Comparison of ENCODE assay signal across 17 cellular contexts in genomic region chr22:41315586-41315985, GRCh38. TPM values are rescaled to one million over a fixed set of nuclear protein-coding genes. Genes with fewer than 3 reads are reported as not detected.
DNase-seq lines count a peak whose midpoint lies in the region; ATAC-seq and TF ChIP-seq lines count a peak whose summit lies in the region.
"Had no signal": no experiment of that assay in that cellular context is flagged by ENCODE, and none has a peak within 500 bp of the region (broad histone marks: within the 10 kb centered on the region; RNA-seq: fewer than 3 reads in every experiment).

No MANE protein-coding gene starts in this region.

- H3K4me3 ChIP-seq in Panc1 (ENCODE audit: low read depth in 2 of 2, low read length in 2 of 2), result no peak overlapping the region
- H3K4me3 ChIP-seq: A549 had no signal

- no peak for TF ChIP-seq CTCF in Panc1 (IDR thresholded peaks at IDR 0.05)

- intact Hi-C loops in Panc1 (cut with micrococcal nuclease; ENCODE audit: unreplicated experiment), result no loop called here

- in situ Hi-C loops in Panc1 (cut with HindIII; ENCODE audit: low pct_unique_long_range_greater_than_20kb, low sequenced_read_pairs), result no loop called here

- H3K27ac ChIP-seq in Panc1 (ENCODE audit: low read length), result no peak overlapping the region
- H3K27ac ChIP-seq: 22Rv1, A549 had no signal

- ATAC-seq in Panc1 (no peak), left lobe of liver (peak; percentile 16), HG02852 (IDR thresholded peaks at IDR 0.05; ENCODE audit: unreplicated experiment) (no peak)
- ATAC-seq: A549; CD8-positive, alpha-beta T cell; HepG2 had no signal

- TSS peak; percentile 51 for BruUV-seq in Panc1 (replicated peaks; lab: Mats Ljungman, UMichigan)

- no peaks in the 10 kb centered on the region for H3K36me3 ChIP-seq in Panc1 (ENCODE audit: control insufficient read depth, insufficient read depth, low read length)

- peak; percentile 30 for DNase-seq in NCI-H82 (lab: John Stamatoyannopoulos, UW)
- no peak for DNase-seq in NCI-H82 treated with DMSO at 0.1 percent for 48 hours (lab: John Stamatoyannopoulos, UW; ENCODE audit: unreplicated experiment)
- DNase-seq in Panc1 (ENCODE audit: low read depth, low spot score), result no peak
- DNase-seq in left lobe of liver (ENCODE audit: low spot score), result no peak
- DNase-seq in hepatic stellate cell (ENCODE audit: low spot score), result no peak
- DNase-seq in stimulated activated CD8-positive, alpha-beta memory T cell treated with anti-CD3 and anti-CD28 coated beads, Interleukin-4, amount 100 ng/mL, for 48 hours, result no peak
- DNase-seq: AML-193; CD8-positive, alpha-beta T cell; COR-L47; DMS 273 treated with DMSO at 0.1 percent for 48 hours; DMS53; GOT3; H7 had no signal

- CTCF ChIA-PET in Panc1 (lab: Charles Lee), result no interaction called here

- no peaks in the 10 kb centered on the region for H3K4me1 ChIP-seq in Panc1 (ENCODE audit: control insufficient read depth, insufficient read depth, low read length)

- H3K27me3 ChIP-seq in Panc1 (ENCODE audit: control insufficient read depth, insufficient read depth, low read length), result no peaks in the 10 kb centered on the region

- no peaks in the 10 kb centered on the region for H3K9me3 ChIP-seq in Panc1 (ENCODE audit: control insufficient read depth, insufficient read depth, low read depth, low read length)
- H3K9me3 ChIP-seq: A549 had no signal

- POLR2A ChIA-PET in Panc1 (lab: Charles Lee), result interaction anchor here (0.7 kb wide), 1 partner anchor 11 kb away, joined by 3 read pairs; no protein-coding TSS in a partner anchor

RNA-seq across cellular contexts. Expression of gene ZC3H7B, which starts 14.3 kb away (rescaled TPM):
- total RNA-seq in Panc1 (2021; ENCODE audit: unreplicated experiment) (62.0 TPM), left lobe of liver (53.8 TPM)
- 68.0 TPM for polyA plus RNA-seq in Panc1 (2012; ENCODE audit: insufficient read length)

RNA-seq across cellular contexts. Expression of gene RANGAP1, which starts 29.6 kb away (rescaled TPM):
- total RNA-seq in Panc1 (2021; ENCODE audit: unreplicated experiment), result 140 TPM
- polyA plus RNA-seq in Panc1 (2012; ENCODE audit: insufficient read length), result 141 TPM
- total RNA-seq in left lobe of liver, result 34.7 TPM
